Comparison of ENCODE assay signal across 1 cellular context in genomic region chr15:41777421-41777973, GRCh38.
TF ChIP-seq lines count a peak whose summit lies in the region.

No MANE protein-coding gene starts in this region.

TF ChIP-seq in H1, 55 proteins besides CTCF, POLR2A, EP300 and RAD21:
- TF ChIP-seq NANOG (IDR thresholded peaks at IDR 0.05; ENCODE audit: insufficient read depth, low read depth, low read length, poor library complexity, severe bottlenecking) (no peak), RFX5 (IDR thresholded peaks at IDR 0.05; ENCODE audit: borderline replicate concordance, low read depth, low read length) (no peak), ASH2L (IDR thresholded peaks at IDR 0.05; ENCODE audit: low read length) (no peak), ZNF274 (IDR thresholded peaks at IDR 0.05; ENCODE audit: borderline replicate concordance, extremely low read depth, low read length) (no peak), USF2 (IDR thresholded peaks at IDR 0.05; ENCODE audit: low read length) (no peak), JUN (IDR thresholded peaks at IDR 0.05; ENCODE audit: low read depth, low read length) (no peak), MAFK (IDR thresholded peaks at IDR 0.05; ENCODE audit: low read depth, low read length) (no peak), TBP (IDR thresholded peaks at IDR 0.05; ENCODE audit: low read depth, low read length) (no peak), TEAD4 (IDR thresholded peaks at IDR 0.05; ENCODE audit: low read depth, low read length) (no peak)
